3 cellular contexts compared by ENCODE assay signal in the genomic region with DNA sequence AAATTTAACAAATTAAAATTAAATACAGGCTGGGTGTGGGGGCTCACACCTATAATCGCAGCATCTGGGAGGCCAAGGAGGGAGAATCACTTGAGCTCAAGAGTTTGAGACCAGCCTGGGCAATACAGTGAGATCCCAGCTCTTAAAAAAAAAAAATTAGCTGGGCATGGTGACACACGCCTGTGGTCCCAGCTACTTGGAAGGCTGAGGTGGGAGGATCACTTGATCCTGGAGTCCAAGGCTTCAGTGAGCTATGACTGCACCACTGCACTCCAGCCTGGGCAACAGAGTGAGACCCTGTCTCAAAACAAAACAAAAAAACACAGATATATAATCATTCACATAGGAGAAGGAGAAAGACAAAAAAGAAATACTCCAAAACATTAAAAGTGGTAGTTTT. TPM values are rescaled to one million over a fixed set of nuclear protein-coding genes. Genes with fewer than 3 reads are reported as not detected.
"Had no signal": no experiment of that assay in that cellular context is flagged by ENCODE, and none has a peak within 500 bp of the region (broad histone marks: within the 10 kb centered on the region; RNA-seq: fewer than 3 reads in every experiment).

No MANE protein-coding gene starts in this region.

RNA-seq across cellular contexts. Expression of gene KLHL41, which starts 30.0 kb away (rescaled TPM):
- total RNA-seq: HT-29, HT1080 had no signal
- polyA plus RNA-seq: IgD-negative memory B cell had no signal
